Comparison of ENCODE assay signal across 1 cellular context in genomic region chr16:51119576-51120288, GRCh38.
TF ChIP-seq lines count a peak whose summit lies in the region.

No MANE protein-coding gene starts in this region.

TF ChIP-seq in HepG2, 621 proteins besides CTCF, POLR2A, EP300 and RAD21 (continued from another document and continues in another):
- TF ChIP-seq ZNF318 (CRISPR knock-in tag; IDR thresholded peaks at IDR 0.05) (no peak), TCF7 (IDR thresholded peaks at IDR 0.05; ENCODE audit: low read depth) (peak; percentile 84), KDM5A (IDR thresholded peaks at IDR 0.05; ENCODE audit: borderline replicate concordance, low read length) (no peak), ZKSCAN5 (CRISPR knock-in tag; IDR thresholded peaks at IDR 0.05) (no peak), CC2D1A (CRISPR knock-in tag; IDR thresholded peaks at IDR 0.05) (no peak), RORA (CRISPR knock-in tag; IDR thresholded peaks at IDR 0.05) (no peak), ARID5B (CRISPR knock-in tag; IDR thresholded peaks at IDR 0.05) (peak; percentile 17; the same call in 1 of the 2 replicates), ELK4 (CRISPR knock-in tag; IDR thresholded peaks at IDR 0.05; ENCODE audit: borderline replicate concordance) (no peak), MTF2 (CRISPR knock-in tag; IDR thresholded peaks at IDR 0.05; ENCODE audit: borderline replicate concordance) (no peak), IKZF1 (IDR thresholded peaks at IDR 0.05) (no peak), SALL2 (CRISPR knock-in tag; IDR thresholded peaks at IDR 0.05) (no peak), ZFP1 (CRISPR knock-in tag; IDR thresholded peaks at IDR 0.05) (0 out of 2 replicates have a peak, but pooled peaks have one; percentile 39), ZMAT5 (CRISPR knock-in tag; IDR thresholded peaks at IDR 0.05; ENCODE audit: borderline replicate concordance, low read depth) (no peak), RBM22 (optimal IDR thresholded peaks at IDR 0.05; ENCODE audit: low read length) (no peak), SUZ12 (IDR thresholded peaks at IDR 0.05; ENCODE audit: low read depth, low read length) (no peak), HOXA9 (CRISPR knock-in tag; IDR thresholded peaks at IDR 0.05; ENCODE audit: borderline replicate concordance) (no peak), ZNF280D (CRISPR knock-in tag; IDR thresholded peaks at IDR 0.05) (no peak), MIER3 (CRISPR knock-in tag; IDR thresholded peaks at IDR 0.05; ENCODE audit: borderline replicate concordance) (no peak), ZNF772 (CRISPR knock-in tag; IDR thresholded peaks at IDR 0.05) (0 out of 2 replicates have a peak, but pooled peaks have one; percentile 60), NCOR1 (IDR thresholded peaks at IDR 0.05; ENCODE audit: borderline replicate concordance, low read length) (peak; percentile 23; the same call in 1 of the 2 replicates), ZNF740 (CRISPR knock-in tag; IDR thresholded peaks at IDR 0.05) (no peak), ATF4 (CRISPR knock-in tag; IDR thresholded peaks at IDR 0.05) (no peak), NRL (CRISPR knock-in tag; IDR thresholded peaks at IDR 0.05; ENCODE audit: borderline replicate concordance) (no peak), THYN1 (CRISPR knock-in tag; IDR thresholded peaks at IDR 0.05; ENCODE audit: borderline replicate concordance, low read depth) (no peak), DPF2 (CRISPR knock-in tag; IDR thresholded peaks at IDR 0.05; ENCODE audit: borderline replicate concordance, low read depth) (no peak), ZFY (CRISPR knock-in tag; IDR thresholded peaks at IDR 0.05) (no peak), ZBTB20 (CRISPR knock-in tag; IDR thresholded peaks at IDR 0.05; ENCODE audit: borderline replicate concordance, low read depth) (no peak), ZNF383 (CRISPR knock-in tag; IDR thresholded peaks at IDR 0.05; ENCODE audit: borderline replicate concordance) (no peak), ONECUT2 (CRISPR knock-in tag; IDR thresholded peaks at IDR 0.05) (peak; percentile 65; the same call in 1 of the 2 replicates), PRMT3 (CRISPR knock-in tag; IDR thresholded peaks at IDR 0.05; ENCODE audit: borderline replicate concordance, low read depth) (no peak), KLF15 (CRISPR knock-in tag; IDR thresholded peaks at IDR 0.05; ENCODE audit: borderline replicate concordance) (no peak), PRDM10 (CRISPR knock-in tag; IDR thresholded peaks at IDR 0.05; ENCODE audit: low read depth) (no peak), ZNF556 (CRISPR knock-in tag; IDR thresholded peaks at IDR 0.05; ENCODE audit: borderline replicate concordance) (no peak), NFIC (IDR thresholded peaks at IDR 0.05; ENCODE audit: low read length) (no peak), ZNF570 (CRISPR knock-in tag; IDR thresholded peaks at IDR 0.05; ENCODE audit: borderline replicate concordance) (no peak), ZNF724P (CRISPR knock-in tag; IDR thresholded peaks at IDR 0.05; ENCODE audit: borderline replicate concordance) (no peak), SNAPC5 (CRISPR knock-in tag; IDR thresholded peaks at IDR 0.05; ENCODE audit: borderline replicate concordance) (no peak), HOXD1 (CRISPR knock-in tag; IDR thresholded peaks at IDR 0.05) (no peak)
